ENCODE assay signal across 9 cellular contexts in the genomic region with DNA sequence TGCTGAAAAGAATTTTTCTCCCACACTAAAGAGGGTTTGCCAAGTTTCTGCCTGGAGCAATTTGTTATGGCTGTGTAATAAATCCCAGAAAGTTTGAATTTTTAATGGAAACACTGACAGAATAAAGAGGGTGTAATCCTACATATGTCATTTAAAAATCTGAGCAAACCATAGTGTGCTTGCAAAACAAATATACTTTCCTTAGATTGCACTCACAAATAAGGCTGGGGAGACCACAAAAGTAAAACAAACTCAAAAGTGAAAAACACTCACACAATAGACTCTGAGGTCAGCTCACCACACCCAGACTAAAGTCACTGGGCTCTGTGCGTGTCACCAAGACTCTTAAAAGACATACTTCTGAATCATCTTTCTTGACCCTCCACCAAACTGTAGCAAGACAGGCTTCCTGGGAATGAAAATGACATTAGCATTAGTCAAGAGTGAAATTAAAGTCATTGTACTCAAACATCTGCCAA. TPM values are rescaled to one million over a fixed set of nuclear protein-coding genes. Genes with fewer than 3 reads are reported as not detected.
DNase-seq lines count a peak whose midpoint lies in the region; ATAC-seq and TF ChIP-seq lines count a peak whose summit lies in the region.
"Had no signal": no experiment of that assay in that cellular context is flagged by ENCODE, and none has a peak within 500 bp of the region (broad histone marks: within the 10 kb centered on the region; RNA-seq: fewer than 3 reads in every experiment).

No MANE protein-coding gene starts in this region.

- POLR2A ChIA-PET in BJ (lab: Charles Lee): interaction anchor here (0.6 kb wide), 1 partner anchor 345 kb away, joined by 4 read pairs; no protein-coding TSS in a partner anchor

- no peaks in the 10 kb centered on the region for H3K9me3 Mint-ChIP-seq in HFFc6
- no peaks in the 10 kb centered on the region for H3K9me3 Mint-ChIP-seq in activated T-cell treated with anti-CD3 and anti-CD28 coated beads, Interleukin-2, amount 50 U/mL, for 72 hours

- peak; percentile 29 to 39 for ATAC-seq in activated T-cell treated with anti-CD3 and anti-CD28 coated beads, Interleukin-2, amount 50 U/mL, for 72 hours (replicated peaks in 1 of 2)
- no peak for ATAC-seq in GM21447 (IDR thresholded peaks at IDR 0.05; ENCODE audit: unreplicated experiment)

- H3K4me1 Mint-ChIP-seq in HFFc6 (ENCODE audit: low read depth): peaks cover 86% of the 10 kb centered on the region
- H3K4me1 Mint-ChIP-seq in activated T-cell treated with anti-CD3 and anti-CD28 coated beads, Interleukin-2, amount 50 U/mL, for 72 hours (ENCODE audit: low read depth): peaks cover 82% of the 10 kb centered on the region

- H3K27me3 ChIP-seq in BJ (ENCODE audit: control insufficient read depth, insufficient read depth, low read length): no peaks in the 10 kb centered on the region
- no peaks in the 10 kb centered on the region for H3K27me3 ChIP-seq in kidney epithelial cell (ENCODE audit: control insufficient read depth, insufficient read depth, low read length)
- H3K27me3 ChIP-seq: spleen had no signal

- DNase-seq in BJ (ENCODE audit: low read depth) (peak; percentile 97), HFFc6 (peak; percentile 96), kidney epithelial cell (ENCODE audit: low read depth) (peak; percentile 86), Ammon's horn (ENCODE audit: low spot score) (no peak), retina (no peak), SKM-1 (lab: John Stamatoyannopoulos, UW; ENCODE audit: unreplicated experiment) (no peak)
- peak; percentile 60 to 72 for DNase-seq in activated T-cell treated with anti-CD3 and anti-CD28 coated beads, Interleukin-2, amount 50 U/mL, for 72 hours
- DNase-seq: spleen had no signal

- peak overlapping the region; percentile 64 for H3K4me3 Mint-ChIP-seq in HFFc6
- peak overlapping the region; percentile 69 to 75 for H3K4me3 Mint-ChIP-seq in activated T-cell treated with anti-CD3 and anti-CD28 coated beads, Interleukin-2, amount 50 U/mL, for 72 hours

- no peak for TF ChIP-seq CTCF in BJ (IDR thresholded peaks at IDR 0.05; ENCODE audit: insufficient read depth, low read depth, low read length)
- TF ChIP-seq CTCF in HFFc6 (IDR thresholded peaks at IDR 0.05): no peak
- no peak for TF ChIP-seq CTCF in kidney epithelial cell (IDR thresholded peaks at IDR 0.05; ENCODE audit: insufficient read depth, low read length, poor library complexity, severe bottlenecking)

- CTCF ChIA-PET in BJ (lab: Yijun Ruan, JAX): interaction anchor here (1.7 to 6.2 kb wide), 3 partner anchors 200 to 480 kb away, joined by 5 to 92 read pairs (median 76); no protein-coding TSS in a partner anchor

- H3K4me3 ChIP-seq in BJ (ENCODE audit: low read depth, low read length) (no peak overlapping the region), kidney epithelial cell (ENCODE audit: low read depth, low read length) (no peak overlapping the region)
- H3K4me3 ChIP-seq: spleen had no signal

- peaks cover 2% of the 10 kb centered on the region; the same call in 1 of the 2 replicates for H3K27me3 Mint-ChIP-seq in HFFc6 (ENCODE audit: insufficient read depth)
- H3K27me3 Mint-ChIP-seq in activated T-cell treated with anti-CD3 and anti-CD28 coated beads, Interleukin-2, amount 50 U/mL, for 72 hours (ENCODE audit: low read depth): no peaks in the 10 kb centered on the region

- H3K27ac Mint-ChIP-seq in HFFc6: peak overlapping the region; percentile 74
- peak overlapping the region; percentile 39 for H3K27ac Mint-ChIP-seq in activated T-cell treated with anti-CD3 and anti-CD28 coated beads, Interleukin-2, amount 50 U/mL, for 72 hours

- H3K36me3 ChIP-seq in BJ (ENCODE audit: control insufficient read depth, insufficient read depth, low read length): no peaks in the 10 kb centered on the region
- no peaks in the 10 kb centered on the region for H3K36me3 ChIP-seq in kidney epithelial cell (ENCODE audit: control insufficient read depth, insufficient read depth, low read length)
- H3K36me3 ChIP-seq: spleen had no signal

- H3K36me3 Mint-ChIP-seq in HFFc6 (ENCODE audit: low read depth): peaks cover 2% of the 10 kb centered on the region; the same call in 1 of the 2 replicates
- peaks cover 2 to 5% of the 10 kb centered on the region in 2 donors for H3K36me3 Mint-ChIP-seq in activated T-cell treated with anti-CD3 and anti-CD28 coated beads, Interleukin-2, amount 50 U/mL, for 72 hours (ENCODE audit: insufficient read depth in 2 of 2)

RNA-seq across cellular contexts. Expression of a gene that starts 4.8 kb away (rescaled TPM):
- polyA plus RNA-seq in BJ (2011; rRNA removed): 25.2 and 60.2 TPM in 2 replicates
- polyA minus RNA-seq in BJ (2011; rRNA and poly(A)+ RNA removed): 57.5 and 62.3 TPM in 2 replicates
- 10 to 100 TPM; 28.2 to 41.5 (median 30.5) TPM for total RNA-seq in HFFc6 (2021; fragmentation: NEBNext Ultra II Directional; extraction: Animal tissue kit (Norgen Biotek cat#: 25700))
- 10 to 100 TPM; 46.5 to 65.1 TPM for total RNA-seq in activated T-cell treated with anti-CD3 and anti-CD28 coated beads, Interleukin-2, amount 50 U/mL, for 72 hours
- total RNA-seq in kidney epithelial cell: 12.5 and 32.6 TPM in 2 replicates

Comparison
In these comparisons a context has a peak if more than half of its experiments do, and no peak if none do; other contexts are left out.
1. DNase-seq: peak in BJ (single experiment), HFFc6 (single experiment), activated T-cell treated with anti-CD3 and anti-CD28 coated beads, Interleukin-2, amount 50 U/mL, for 72 hours (2 of 2) and kidney epithelial cell (single experiment); none in Ammon's horn (single experiment), retina (single experiment) and SKM-1 (single experiment).